1 cellular context compared by ENCODE assay signal in genomic region chr10:75107756-75108683, GRCh38.
TF ChIP-seq lines count a peak whose summit lies in the region.

No MANE protein-coding gene starts in this region.

TF ChIP-seq in H1, 55 proteins besides CTCF, POLR2A, EP300 and RAD21:
- TF ChIP-seq CBX8 (IDR thresholded peaks at IDR 0.05; ENCODE audit: borderline replicate concordance, low read depth, low read length) (no peak), CHD7 (IDR thresholded peaks at IDR 0.05; ENCODE audit: insufficient replicate concordance, low read length) (no peak)
TF ChIP-seq in H1: peak in this region for 0.
